Comparison of ENCODE assay signal across 1 cellular context in genomic region chr2:120879401-120880295, GRCh38.
TF ChIP-seq lines count a peak whose summit lies in the region.

No MANE protein-coding gene starts in this region.

TF ChIP-seq in H1, 55 proteins besides CTCF, POLR2A, EP300 and RAD21:
- no peak for TF ChIP-seq POU5F1 (IDR thresholded peaks at IDR 0.05; ENCODE audit: low read depth, low read length)
- TF ChIP-seq RNF2 (IDR thresholded peaks at IDR 0.05; ENCODE audit: borderline replicate concordance, low read depth, low read length, missing control alignments, poor library complexity, severe bottlenecking) = no peak
- TF ChIP-seq CEBPB (IDR thresholded peaks at IDR 0.05; ENCODE audit: low read depth, low read length) = no peak
- TF ChIP-seq, protein P1, sequence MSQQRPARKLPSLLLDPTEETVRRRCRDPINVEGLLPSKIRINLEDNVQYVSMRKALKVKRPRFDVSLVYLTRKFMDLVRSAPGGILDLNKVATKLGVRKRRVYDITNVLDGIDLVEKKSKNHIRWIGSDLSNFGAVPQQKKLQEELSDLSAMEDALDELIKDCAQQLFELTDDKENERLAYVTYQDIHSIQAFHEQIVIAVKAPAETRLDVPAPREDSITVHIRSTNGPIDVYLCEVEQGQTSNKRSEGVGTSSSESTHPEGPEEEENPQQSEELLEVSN (IDR thresholded peaks at IDR 0.05) = no peak
- no peak for TF ChIP-seq KDM4A (IDR thresholded peaks at IDR 0.05; ENCODE audit: low read depth, low read length, severe bottlenecking)
- TF ChIP-seq CHD7 (IDR thresholded peaks at IDR 0.05; ENCODE audit: insufficient replicate concordance, low read length) = no peak
- no peak for TF ChIP-seq GABPA (IDR thresholded peaks at IDR 0.05; ENCODE audit: borderline replicate concordance, insufficient read depth, low read length)
- TF ChIP-seq NANOG (IDR thresholded peaks at IDR 0.05; ENCODE audit: insufficient read depth, low read depth, low read length, poor library complexity, severe bottlenecking) = no peak
- TF ChIP-seq EGR1 (IDR thresholded peaks at IDR 0.05; ENCODE audit: borderline replicate concordance, low read depth, low read length) = no peak
- TF ChIP-seq SIN3A (conservative IDR thresholded peaks at IDR 0.05 in 1 of 2, IDR thresholded peaks at IDR 0.05 in 1 of 2; ENCODE audit: low read depth in 1 of 2, low read length in 2 of 2) = no peak
- TF ChIP-seq CHD1 (IDR thresholded peaks at IDR 0.05; ENCODE audit: low read depth, low read length) = no peak
- TF ChIP-seq, protein P2, sequence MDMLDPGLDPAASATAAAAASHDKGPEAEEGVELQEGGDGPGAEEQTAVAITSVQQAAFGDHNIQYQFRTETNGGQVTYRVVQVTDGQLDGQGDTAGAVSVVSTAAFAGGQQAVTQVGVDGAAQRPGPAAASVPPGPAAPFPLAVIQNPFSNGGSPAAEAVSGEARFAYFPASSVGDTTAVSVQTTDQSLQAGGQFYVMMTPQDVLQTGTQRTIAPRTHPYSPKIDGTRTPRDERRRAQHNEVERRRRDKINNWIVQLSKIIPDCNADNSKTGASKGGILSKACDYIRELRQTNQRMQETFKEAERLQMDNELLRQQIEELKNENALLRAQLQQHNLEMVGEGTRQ (IDR thresholded peaks at IDR 0.05; ENCODE audit: low read length) = no peak
- TF ChIP-seq TCF12 (IDR thresholded peaks at IDR 0.05; ENCODE audit: low read depth, low read length) = no peak
- no peak for TF ChIP-seq ASH2L (IDR thresholded peaks at IDR 0.05; ENCODE audit: low read length)
- TF ChIP-seq SIRT6 (IDR thresholded peaks at IDR 0.05; ENCODE audit: low read length) = no peak
- TF ChIP-seq SRF (IDR thresholded peaks at IDR 0.05; ENCODE audit: low read depth, low read length) = no peak
